8 cellular contexts compared by ENCODE assay signal in genomic region chr17:35170968-35171771, GRCh38. TPM values are rescaled to one million over a fixed set of nuclear protein-coding genes. Genes with fewer than 3 reads are reported as not detected.
DNase-seq lines count a peak whose midpoint lies in the region; ATAC-seq and TF ChIP-seq lines count a peak whose summit lies in the region.

No MANE protein-coding gene starts in this region.

- no peaks in the 10 kb centered on the region for H3K27me3 Mint-ChIP-seq in activated T-cell treated with anti-CD3 and anti-CD28 coated beads, Interleukin-2, amount 50 U/mL, for 72 hours (ENCODE audit: low read depth)
- H3K27me3 Mint-ChIP-seq in immature natural killer cell (ENCODE audit: low read depth in 3 of 3) = peaks cover 0 to 2% (median 0%) of the 10 kb centered on the region in 3 donors

- CTCF ChIA-PET in HEK293 (lab: Yijun Ruan, JAX) = interaction anchor here (0.5 to 1.3 kb wide), 8 partner anchors 17 to 386 kb away, joined by 3 to 7 read pairs (median 4); partner anchors contain the start of gene SLFN12L

- peak; percentile 35 for DNase-seq in AG08396 (ENCODE audit: low spot score)
- peak in 1 of 2 donors; percentile 20 for DNase-seq in activated T-cell treated with anti-CD3 and anti-CD28 coated beads, Interleukin-2, amount 50 U/mL, for 72 hours
- peak; percentile 60 to 67 (median 64) for DNase-seq in immature natural killer cell
- no peak for DNase-seq in stimulated activated CD4-positive, alpha-beta T cell treated with anti-CD3 and anti-CD28 coated beads, Interleukin-4, amount 100 ng/mL, for 4 hours

- H3K4me3 ChIP-seq in HEK293 (ENCODE audit: low read depth, low read length) = no peak overlapping the region

- H3K27ac ChIP-seq in HEK293 (ENCODE audit: extremely low read depth, low read depth, low read length) = no peak overlapping the region

- peaks cover 58% of the 10 kb centered on the region for H3K4me1 Mint-ChIP-seq in activated T-cell treated with anti-CD3 and anti-CD28 coated beads, Interleukin-2, amount 50 U/mL, for 72 hours (ENCODE audit: low read depth)
- H3K4me1 Mint-ChIP-seq in immature natural killer cell = peaks cover 20 to 32% of the 10 kb centered on the region in 2 donors

- H3K4me3 Mint-ChIP-seq in activated T-cell treated with anti-CD3 and anti-CD28 coated beads, Interleukin-2, amount 50 U/mL, for 72 hours = peak overlapping the region in 1 of 2 donors; percentile 33
- H3K4me3 Mint-ChIP-seq in immature natural killer cell = peak overlapping the region; percentile 24 to 64 (median 50)

- ATAC-seq in activated T-cell treated with anti-CD3 and anti-CD28 coated beads, Interleukin-2, amount 50 U/mL, for 72 hours (replicated peaks in 1 of 2) = peak; percentile 74 to 78
- ATAC-seq in GM19351 (IDR thresholded peaks at IDR 0.05; ENCODE audit: unreplicated experiment) (no peak), HG03175 (IDR thresholded peaks at IDR 0.05; ENCODE audit: unreplicated experiment) (no peak), GM18498 (IDR thresholded peaks at IDR 0.05; ENCODE audit: unreplicated experiment) (no peak)

- peak overlapping the region; percentile 59 for H3K27ac Mint-ChIP-seq in activated T-cell treated with anti-CD3 and anti-CD28 coated beads, Interleukin-2, amount 50 U/mL, for 72 hours
- peak overlapping the region; percentile 61 to 85 (median 70) for H3K27ac Mint-ChIP-seq in immature natural killer cell

- no peaks in the 10 kb centered on the region for H3K9me3 Mint-ChIP-seq in activated T-cell treated with anti-CD3 and anti-CD28 coated beads, Interleukin-2, amount 50 U/mL, for 72 hours
- no peaks in the 10 kb centered on the region for H3K9me3 Mint-ChIP-seq in immature natural killer cell

- no peaks in the 10 kb centered on the region for H3K9me3 ChIP-seq in HEK293 (ENCODE audit: control insufficient read depth, insufficient read depth, low read depth, low read length)

- POLR2A ChIA-PET in HEK293 (lab: Yijun Ruan, JAX) = no interaction called here

- no peaks in the 10 kb centered on the region for H3K36me3 Mint-ChIP-seq in activated T-cell treated with anti-CD3 and anti-CD28 coated beads, Interleukin-2, amount 50 U/mL, for 72 hours (ENCODE audit: insufficient read depth in 2 of 2)
- H3K36me3 Mint-ChIP-seq in immature natural killer cell = no peaks in the 10 kb centered on the region

- TF ChIP-seq CTCF in HEK293 (tag by site-specific recombination; IDR thresholded peaks at IDR 0.05) = peak; percentile 43; the same call in 1 of the 2 replicates

- no peaks in the 10 kb centered on the region for H3K4me1 ChIP-seq in HEK293 (ENCODE audit: control insufficient read depth, insufficient read depth, low read length)

- no peaks in the 10 kb centered on the region for H3K36me3 ChIP-seq in HEK293 (ENCODE audit: control insufficient read depth in 2 of 2, insufficient read depth in 1 of 2, low read length in 2 of 2)

TF ChIP-seq in HEK293, 187 proteins besides CTCF, POLR2A, EP300 and RAD21:
- no peak for TF ChIP-seq INSM2 (tag by site-specific recombination; IDR thresholded peaks at IDR 0.05)
- no peak for TF ChIP-seq ZNF785 (tag by site-specific recombination; IDR thresholded peaks at IDR 0.05)
- TF ChIP-seq ZNF654 (tag by site-specific recombination; IDR thresholded peaks at IDR 0.05; ENCODE audit: low read depth) = peak; percentile 48
- no peak for TF ChIP-seq ZBTB1 (tag by site-specific recombination; IDR thresholded peaks at IDR 0.05)

RNA-seq across cellular contexts. Expression of gene SLC35G3, which starts 23.0 kb away (rescaled TPM):
- not detected for total RNA-seq in activated T-cell treated with anti-CD3 and anti-CD28 coated beads, Interleukin-2, amount 50 U/mL, for 72 hours
- polyA plus RNA-seq in immature natural killer cell = not detected

RNA-seq across cellular contexts. Expression of gene UNC45B, which starts 23.6 kb away (rescaled TPM):
- total RNA-seq in activated T-cell treated with anti-CD3 and anti-CD28 coated beads, Interleukin-2, amount 50 U/mL, for 72 hours = under 1 TPM; 0.05 to 0.07 TPM
- 1 to 10 TPM in 1 of 3 donors, under 1 TPM in 1, not detected in 1; 0.41 to 1.0 TPM for polyA plus RNA-seq in immature natural killer cell

RNA-seq across cellular contexts. Expression of gene NLE1, which starts 29.1 kb away (rescaled TPM):
- total RNA-seq in activated T-cell treated with anti-CD3 and anti-CD28 coated beads, Interleukin-2, amount 50 U/mL, for 72 hours = 10 to 100 TPM; 24.3 to 31.4 TPM
- 1 to 10 TPM; 2.1 to 4.7 (median 3.3) TPM for polyA plus RNA-seq in immature natural killer cell

RNA-seq across cellular contexts. Expression of gene FNDC8, which starts 49.8 kb away (rescaled TPM):
- total RNA-seq in activated T-cell treated with anti-CD3 and anti-CD28 coated beads, Interleukin-2, amount 50 U/mL, for 72 hours = not detected
- polyA plus RNA-seq in immature natural killer cell = not detected

RNA-seq across cellular contexts. Expression of gene RAD51D, which starts 51.5 kb away (rescaled TPM):
- total RNA-seq in activated T-cell treated with anti-CD3 and anti-CD28 coated beads, Interleukin-2, amount 50 U/mL, for 72 hours = 10 to 100 TPM; 35.3 to 44.5 TPM
- 10 to 100 TPM; 11.0 to 17.8 (median 13.8) TPM for polyA plus RNA-seq in immature natural killer cell

Comparison
In these comparisons a context has a peak if more than half of its experiments do, and no peak if none do; other contexts are left out.
1. DNase-seq: peak in AG08396 (single experiment) and immature natural killer cell (3 of 3); none in stimulated activated CD4-positive, alpha-beta T cell treated with anti-CD3 and anti-CD28 coated beads, Interleukin-4, amount 100 ng/mL, for 4 hours (0 of 2).
2. ATAC-seq: peak in activated T-cell treated with anti-CD3 and anti-CD28 coated beads, Interleukin-2, amount 50 U/mL, for 72 hours (2 of 2); none in GM19351 (single experiment), HG03175 (single experiment) and GM18498 (single experiment).